Comparison of ENCODE assay signal across 7 cellular contexts in genomic region chr5:15598294-15598902, GRCh38.
DNase-seq lines count a peak whose midpoint lies in the region; ATAC-seq and TF ChIP-seq lines count a peak whose summit lies in the region.

No MANE protein-coding gene starts in this region.

- peaks cover 5% of the 10 kb centered on the region for H3K79me1 ChIP-seq in mesendoderm (ENCODE audit: low read length)

- H2BK15ac ChIP-seq in mesendoderm (replicated peaks; ENCODE audit: low read depth): no peak overlapping the region

- H3K27me3 Mint-ChIP-seq in WTC11 (ENCODE audit: low read depth): no peaks in the 10 kb centered on the region

- no peaks in the 10 kb centered on the region for H3K27me3 ChIP-seq in GM06990 (replicated peaks; ENCODE audit: control insufficient read depth, insufficient read depth, low read length)
- no peaks in the 10 kb centered on the region for H3K27me3 ChIP-seq in mesendoderm (ENCODE audit: insufficient read depth, low read length, poor library complexity)

- H3K4me1 Mint-ChIP-seq in WTC11: peaks cover 50% of the 10 kb centered on the region

- H4K8ac ChIP-seq in mesendoderm (ENCODE audit: low read depth, low read length): no peak overlapping the region

- WGBS in mesendoderm (ENCODE audit: extremely low coverage, insufficient coverage, low lambda C conversion rate): no CpG with 5 or more reads among the region's 3 CpGs

- no peak overlapping the region for H3K23ac ChIP-seq in mesendoderm (ENCODE audit: low read length)

- peak; percentile 58 for ATAC-seq in HG03354 (IDR thresholded peaks at IDR 0.05; ENCODE audit: poor library complexity, severe bottlenecking, unreplicated experiment)
- ATAC-seq in WTC11: peak; percentile 22; the same call in 1 of the 2 replicates

- no peaks in the 10 kb centered on the region for H3K9me3 Mint-ChIP-seq in WTC11

- H3K4me1 ChIP-seq in mesendoderm (ENCODE audit: control insufficient read depth, low read depth, low read length): peaks cover 10% of the 10 kb centered on the region

- no peaks in the 10 kb centered on the region for H3K36me3 Mint-ChIP-seq in WTC11

- H3K4me3 Mint-ChIP-seq in WTC11: no peak overlapping the region

- no peak overlapping the region for H3K4me3 ChIP-seq in GM06990 (replicated peaks; ENCODE audit: low read depth, low read length)
- H3K4me3 ChIP-seq in mesendoderm (ENCODE audit: low read length): no peak overlapping the region

- H3K18ac ChIP-seq in mesendoderm (ENCODE audit: low read length): no peak overlapping the region

- no peaks in the 10 kb centered on the region for H3K79me2 ChIP-seq in mesendoderm (ENCODE audit: control insufficient read depth, insufficient read depth, low read length)

- H3K4me2 ChIP-seq in mesendoderm (ENCODE audit: low read length): no peak overlapping the region

- no peak overlapping the region for H2BK5ac ChIP-seq in mesendoderm (ENCODE audit: low read length)

- no peak overlapping the region for H4K5ac ChIP-seq in mesendoderm (ENCODE audit: low read length)

- no peak overlapping the region for H3K9ac ChIP-seq in mesendoderm (ENCODE audit: low read length)

- DNase-seq in GM06990 (ENCODE audit: extremely low read depth, insufficient read length) (no peak), WTC11 (ENCODE audit: low spot score) (peak; percentile 59), mesendoderm (peak; percentile 57), NCI-H774 (lab: John Stamatoyannopoulos, UW) (no peak), UCSD-AML1 (lab: John Stamatoyannopoulos, UW; ENCODE audit: unreplicated experiment) (no peak)
- no peak for DNase-seq in NK-92 treated with Interleukin-12 subunit alpha and Interleukin-12 subunit beta, amount 100 ng/mL, for 24 hours (lab: John Stamatoyannopoulos, UW)

- CTCF ChIA-PET in WTC11 (lab: Charles Lee): interaction anchor here (1.3 to 1.4 kb wide), 2 partner anchors 58 to 85 kb away, joined by 4 read pairs; no protein-coding TSS in a partner anchor

- H3K27ac Mint-ChIP-seq in WTC11: no peak overlapping the region

- peak; percentile 58 for TF ChIP-seq CTCF in GM06990 (IDR thresholded peaks at IDR 0.05; ENCODE audit: insufficient read depth, low read length, poor library complexity, severe bottlenecking)
- TF ChIP-seq CTCF in WTC11 (IDR thresholded peaks at IDR 0.05): peak; percentile 89

- no peak overlapping the region for H2AK5ac ChIP-seq in mesendoderm (ENCODE audit: low read length)

- POLR2A ChIA-PET in WTC11 (lab: Charles Lee): no interaction called here

- H3K27ac ChIP-seq in mesendoderm (ENCODE audit: low read depth, low read length): no peak overlapping the region

- no peak overlapping the region for H3K56ac ChIP-seq in mesendoderm (ENCODE audit: low read length)

- H3K4ac ChIP-seq in mesendoderm (ENCODE audit: low read depth, low read length): no peak overlapping the region

- H2BK120ac ChIP-seq in mesendoderm (ENCODE audit: low read depth, low read length): no peak overlapping the region

- no peaks in the 10 kb centered on the region for H3K36me3 ChIP-seq in GM06990 (ENCODE audit: control insufficient read depth, insufficient read depth, low read length)
- no peaks in the 10 kb centered on the region for H3K36me3 ChIP-seq in mesendoderm (ENCODE audit: control insufficient read depth, insufficient read depth, low read length)

TF ChIP-seq in WTC11, 78 proteins besides CTCF, POLR2A, EP300 and RAD21:
- TF ChIP-seq E2F4 (CRISPR knock-in tag; IDR thresholded peaks at IDR 0.05; ENCODE audit: borderline replicate concordance, low read depth) (no peak), ZNF512 (CRISPR knock-in tag; IDR thresholded peaks at IDR 0.05; ENCODE audit: borderline replicate concordance) (no peak)
TF ChIP-seq in WTC11: peak in this region for 0.

Comparison
In these comparisons a context has a peak if more than half of its experiments do, and no peak if none do; other contexts are left out.
1. DNase-seq: peak in WTC11 (single experiment) and mesendoderm (single experiment); none in GM06990 (single experiment), NCI-H774 (single experiment), UCSD-AML1 (single experiment) and NK-92 treated with Interleukin-12 subunit alpha and Interleukin-12 subunit beta, amount 100 ng/mL, for 24 hours (single experiment).